ENCODE assay signal across 18 cellular contexts in the genomic region with DNA sequence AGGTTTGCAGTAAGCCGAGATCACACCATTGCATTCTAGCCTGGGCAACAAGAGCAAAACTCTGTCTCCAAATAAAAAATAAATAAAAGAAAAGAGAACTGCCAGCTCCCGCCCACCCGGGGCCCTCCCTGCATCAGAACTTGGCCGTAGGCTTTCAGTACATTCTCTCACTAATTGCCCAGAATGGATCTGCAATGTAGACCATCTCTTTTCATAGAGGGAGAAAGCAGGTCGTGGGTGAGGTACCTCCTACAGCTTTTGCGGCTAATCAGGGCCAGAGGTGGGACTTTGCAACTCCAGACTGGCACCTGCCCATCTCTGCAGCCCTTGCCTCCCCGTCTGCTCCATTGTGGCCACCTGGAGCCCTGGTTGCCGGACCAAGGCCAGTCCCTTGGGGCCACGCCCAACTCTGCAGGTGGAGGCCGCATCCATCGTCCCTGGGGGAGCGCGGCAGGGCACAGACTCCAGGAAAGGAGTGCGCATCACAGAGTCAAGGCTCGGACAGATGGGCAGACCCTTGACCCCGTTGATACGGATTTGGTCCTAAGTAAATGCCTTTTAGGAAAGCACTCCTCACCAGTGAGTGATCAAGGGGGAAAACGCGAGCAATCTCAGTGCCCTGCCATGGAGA.
DNase-seq lines count a peak whose midpoint lies in the region; ATAC-seq and TF ChIP-seq lines count a peak whose summit lies in the region.
"Had no signal": no experiment of that assay in that cellular context is flagged by ENCODE, and none has a peak within 500 bp of the region (broad histone marks: within the 10 kb centered on the region; RNA-seq: fewer than 3 reads in every experiment).

No MANE protein-coding gene starts in this region.

- WGBS in neuronal stem cell (ENCODE audit: extremely low coverage in 2 of 2, insufficient read length in 2 of 2, insufficient replicate concordance in 1 of 2), 2 donors: no CpG with 5 or more reads among the region's 19 CpGs

- ATAC-seq in upper lobe of right lung: peak; percentile 35
- no peak for ATAC-seq in GM19463 (IDR thresholded peaks at IDR 0.05; ENCODE audit: unreplicated experiment)

- no peak overlapping the region for H2BK12ac ChIP-seq in neuronal stem cell (ENCODE audit: low read length)

- no peak overlapping the region for H3K9ac ChIP-seq in neuronal stem cell (ENCODE audit: low read depth, low read length, poor library complexity)

- peaks cover 12% of the 10 kb centered on the region for H3K36me3 ChIP-seq in right atrium auricular region
- peaks cover 8 to 55% of the 10 kb centered on the region in 2 donors for H3K36me3 ChIP-seq in neuronal stem cell (replicated peaks in 1 of 2; ENCODE audit: control insufficient read depth in 2 of 2, insufficient read depth in 2 of 2, low read length in 2 of 2)
- peaks cover 25% of the 10 kb centered on the region for H3K36me3 ChIP-seq in upper lobe of right lung

- H3K14ac ChIP-seq in neuronal stem cell (ENCODE audit: low read length): no peak overlapping the region

- H2AK5ac ChIP-seq in neuronal stem cell (ENCODE audit: low read depth, low read length): peak overlapping the region; percentile 54

- H2BK5ac ChIP-seq in neuronal stem cell (ENCODE audit: low read length): no peak overlapping the region

- H3K4me3 ChIP-seq in right atrium auricular region: no peak overlapping the region
- H3K4me3 ChIP-seq in coronary artery: no peak overlapping the region
- H3K4me3 ChIP-seq in neuronal stem cell (ENCODE audit: low read length in 2 of 2): no peak overlapping the region
- no peak overlapping the region for H3K4me3 ChIP-seq in upper lobe of right lung

- H2BK120ac ChIP-seq in neuronal stem cell (ENCODE audit: low read depth, low read length): no peak overlapping the region

- H3K18ac ChIP-seq in neuronal stem cell (ENCODE audit: low read length): peak overlapping the region; percentile 89

- H4K91ac ChIP-seq in neuronal stem cell (ENCODE audit: low read depth, low read length, poor library complexity): no peak overlapping the region

- H3K23ac ChIP-seq in neuronal stem cell (ENCODE audit: low read depth, low read length, poor library complexity): peak overlapping the region; percentile 10

- H2AFZ ChIP-seq in neuronal stem cell (ENCODE audit: low read length): no peak overlapping the region

- DNase-seq in cardiac septum (ENCODE audit: low spot score) (peak; percentile 58), right atrium auricular region (ENCODE audit: low spot score) (no peak), coronary artery (ENCODE audit: low spot score) (peak; percentile 36), neuronal stem cell (ENCODE audit: low spot score) (no peak), upper lobe of right lung (peak; percentile 42), AG20443 (ENCODE audit: low spot score) (no peak)
- DNase-seq in central memory CD4-positive, alpha-beta T cell: no peak
- DNase-seq: ACHN; BE2C; CD4-positive, alpha-beta memory T cell; DMS79 treated with DMSO at 0.1 percent for 48 hours; EL; GOT3; H9; HFFc6; IMR-90 had no signal

- H3K27ac ChIP-seq in right atrium auricular region (no peak overlapping the region), coronary artery (no peak overlapping the region), neuronal stem cell (replicated peaks; ENCODE audit: low read length) (no peak overlapping the region), upper lobe of right lung (no peak overlapping the region)
- H3K27ac ChIP-seq: C4-2B had no signal

- no peaks in the 10 kb centered on the region for H3K79me1 ChIP-seq in neuronal stem cell (ENCODE audit: low read depth, low read length)

- TF ChIP-seq CTCF in right atrium auricular region (IDR thresholded peaks at IDR 0.05) (no peak), coronary artery (IDR thresholded peaks at IDR 0.05) (no peak), upper lobe of right lung (IDR thresholded peaks at IDR 0.05) (no peak)

- H3K9me3 ChIP-seq in right atrium auricular region (no peaks in the 10 kb centered on the region), neuronal stem cell (replicated peaks in 1 of 2; ENCODE audit: control insufficient read depth in 2 of 2, insufficient read depth in 1 of 2, low read depth in 1 of 2, low read length in 2 of 2) (peaks cover 0 to 5% of the 10 kb centered on the region in 2 donors), upper lobe of right lung (no peaks in the 10 kb centered on the region)
- H3K9me3 ChIP-seq: BE2C had no signal

- H3K4me2 ChIP-seq in neuronal stem cell (ENCODE audit: insufficient read depth, low read length, poor library complexity, severe bottlenecking): no peak overlapping the region

- no peak overlapping the region for H3K4ac ChIP-seq in neuronal stem cell (ENCODE audit: low read length)

- H3K27me3 ChIP-seq in right atrium auricular region (no peaks in the 10 kb centered on the region), neuronal stem cell (ENCODE audit: control insufficient read depth in 3 of 3, insufficient read depth in 3 of 3, low read depth in 1 of 3, low read length in 3 of 3) (no peaks in the 10 kb centered on the region), upper lobe of right lung (no peaks in the 10 kb centered on the region)
- H3K27me3 ChIP-seq: BE2C had no signal

- intact Hi-C loops in cardiac septum (cut with DNase I) (no loop called here), upper lobe of right lung (cut with DNase I) (no loop called here)

- H4K8ac ChIP-seq in neuronal stem cell (ENCODE audit: low read depth, low read length): no peak overlapping the region

- H2BK15ac ChIP-seq in neuronal stem cell (ENCODE audit: low read length): no peak overlapping the region

- H3K4me1 ChIP-seq in right atrium auricular region (no peaks in the 10 kb centered on the region), neuronal stem cell (ENCODE audit: control insufficient read depth in 2 of 2, insufficient read depth in 1 of 2, low read depth in 1 of 2, low read length in 2 of 2) (peaks cover 7 to 8% of the 10 kb centered on the region in 2 donors), upper lobe of right lung (no peaks in the 10 kb centered on the region)
- H3K4me1 ChIP-seq: BE2C had no signal

Comparison
In these comparisons a context has a peak if more than half of its experiments do, and no peak if none do; other contexts are left out.
1. DNase-seq: peak in cardiac septum (single experiment), coronary artery (single experiment) and upper lobe of right lung (single experiment); none in right atrium auricular region (single experiment), neuronal stem cell (single experiment), central memory CD4-positive, alpha-beta T cell (single experiment) and AG20443 (single experiment).